ENCODE assay signal across 21 cellular contexts in genomic region chr1:100292711-100293110, GRCh38. TPM values are rescaled to one million over a fixed set of nuclear protein-coding genes. Genes with fewer than 3 reads are reported as not detected.
A peak's percentile ranks its signal among the peaks of the same experiment; 100 is the strongest.
DNase-seq lines count a peak whose midpoint lies in the region; ATAC-seq, FAIRE-seq and TF ChIP-seq lines count a peak whose summit lies in the region.
"Had no signal": no experiment of that assay in that cellular context is flagged by ENCODE, and none has a peak within 500 bp of the region (broad histone marks: within the 10 kb centered on the region; RNA-seq: fewer than 3 reads in every experiment).

No MANE protein-coding gene starts in this region.

- no peaks in the 10 kb centered on the region for H3K27me3 ChIP-seq in liver (ENCODE audit: control insufficient read depth in 4 of 4, insufficient read depth in 4 of 4, low read length in 3 of 4)
- no peaks in the 10 kb centered on the region for H3K27me3 ChIP-seq in HepG2 (ENCODE audit: control insufficient read depth in 1 of 2, insufficient read depth in 2 of 2, low read length in 2 of 2)
- no peaks in the 10 kb centered on the region for H3K27me3 ChIP-seq in astrocyte (ENCODE audit: insufficient read depth, low read length)
- H3K27me3 ChIP-seq: pancreas had no signal

- in situ Hi-C loops in HepG2 (cut with HindIII; ENCODE audit: extremely low pct_ligation_motif_present, low pct_unique_long_range_greater_than_20kb), result no loop called here

- H3K79me2 ChIP-seq in HepG2 (ENCODE audit: insufficient read depth, low read length), result no peaks in the 10 kb centered on the region
- H3K79me2 ChIP-seq in astrocyte (ENCODE audit: insufficient read depth, low read length), result no peaks in the 10 kb centered on the region

- no peaks in the 10 kb centered on the region for H3K27me3 Mint-ChIP-seq in astrocyte (ENCODE audit: low read depth, unreplicated experiment)
- H3K27me3 Mint-ChIP-seq: activated naive CD8-positive, alpha-beta T cell treated with anti-CD3 and anti-CD28 coated beads for 36 hours had no signal

- H3K27ac ChIP-seq in liver (ENCODE audit: low read depth in 1 of 2, low read length in 2 of 2) (no peak overlapping the region), HepG2 (ENCODE audit: extremely low read length, insufficient read depth, low read length) (no peak overlapping the region), astrocyte (ENCODE audit: low read depth, low read length) (no peak overlapping the region)
- H3K27ac ChIP-seq: pancreas had no signal

- WGBS in liver, result 58% methylated on average over 1 of the region's 1 CpG
- 100% methylated on average over 1 of the region's 1 CpG for WGBS in HepG2 (ENCODE audit: low lambda C conversion rate)

- no peaks in the 10 kb centered on the region for H3K4me1 ChIP-seq in liver (ENCODE audit: control insufficient read depth in 4 of 4, insufficient read depth in 4 of 4, low read length in 3 of 4)
- H3K4me1 ChIP-seq in HepG2 (ENCODE audit: insufficient read depth, low read length), result no peaks in the 10 kb centered on the region
- H3K4me1 ChIP-seq in astrocyte (ENCODE audit: insufficient read depth, low read length), result no peaks in the 10 kb centered on the region
- H3K4me1 ChIP-seq: pancreas had no signal

- BruUV-seq in HepG2 (replicated peaks; lab: Mats Ljungman, UMichigan), result no TSS peak

- no peaks in the 10 kb centered on the region for H3K4me1 Mint-ChIP-seq in astrocyte (ENCODE audit: low read depth, unreplicated experiment)

- TF ChIP-seq CTCF in liver (IDR thresholded peaks at IDR 0.05; ENCODE audit: low read depth, low read length, missing input control) (no peak), HepG2 (CRISPR knock-in tag; IDR thresholded peaks at IDR 0.05) (no peak), astrocyte (IDR thresholded peaks at IDR 0.05; ENCODE audit: insufficient read depth, low read depth, low read length) (no peak)

- CTCF ChIA-PET in HepG2 (lab: Yijun Ruan, JAX; ENCODE audit: low intra/inter-chr PET ratio, low total read pairs), result no interaction called here

- DNase-seq in HepG2 (ENCODE audit: low spot score) (no peak), astrocyte (ENCODE audit: low read depth) (peak; percentile 36), iris pigment epithelial cell (ENCODE audit: low read depth) (peak; percentile 73), SHP77 (lab: John Stamatoyannopoulos, UW) (no peak), NCI-H2171 treated with DMSO at 0.1 percent for 48 hours (lab: John Stamatoyannopoulos, UW) (no peak)
- DNase-seq: activated CD4-positive, alpha-beta T cell treated with anti-CD3 and anti-CD28 coated beads for 1 hour; activated naive CD8-positive, alpha-beta T cell treated with anti-CD3 and anti-CD28 coated beads for 36 hours; Calu3; effector CD4-positive, alpha-beta T cell; GF-D8; left colon; MV-4-11; NCI-H2029 treated with DMSO at 0.1 percent for 48 hours; NCI-H510A; pancreas; stimulated activated CD4-positive, alpha-beta T cell treated with anti-CD3 and anti-CD28 coated beads, Interleukin-4, amount 100 ng/mL, for 1 hour had no signal

- no peak for TF ChIP-seq RAD21 in liver (IDR thresholded peaks at IDR 0.05)
- no peak for TF ChIP-seq RAD21 in HepG2 (CRISPR knock-in tag; IDR thresholded peaks at IDR 0.05)

- H3K4me2 ChIP-seq in HepG2 (ENCODE audit: low read depth, low read length), result no peak overlapping the region
- H3K4me2 ChIP-seq in astrocyte (ENCODE audit: low read length), result no peak overlapping the region

- TF ChIP-seq EP300 in HepG2 (IDR thresholded peaks at IDR 0.05; ENCODE audit: low read depth in 2 of 2, low read length in 2 of 2) (no peak), HepG2 (CRISPR knock-in tag; IDR thresholded peaks at IDR 0.05; ENCODE audit: borderline replicate concordance) (no peak)

- H3K9me3 Mint-ChIP-seq in astrocyte (ENCODE audit: unreplicated experiment), result no peaks in the 10 kb centered on the region

- POLR2A ChIA-PET in HepG2 (lab: Yijun Ruan, JAX), result no interaction called here

- intact Hi-C loops in HepG2 (cut with micrococcal nuclease; ENCODE audit: unreplicated experiment), result no loop called here

- H3K4me3 ChIP-seq in liver (ENCODE audit: low read depth in 1 of 3, low read length in 3 of 3), result no peak overlapping the region
- H3K4me3 ChIP-seq in HepG2 (replicated peaks in 1 of 3; ENCODE audit: insufficient read depth in 1 of 3, low read depth in 2 of 3, low read length in 3 of 3), result no peak overlapping the region
- no peak overlapping the region for H3K4me3 ChIP-seq in astrocyte (ENCODE audit: insufficient read depth, low read depth, low read length)
- H3K4me3 ChIP-seq: pancreas had no signal

- no peak for TF ChIP-seq POLR2A in HepG2 (IDR thresholded peaks at IDR 0.05; ENCODE audit: insufficient read depth in 1 of 2, low read depth in 2 of 2, low read length in 2 of 2)

- no peak overlapping the region for H3K27ac Mint-ChIP-seq in astrocyte (ENCODE audit: unreplicated experiment)
- H3K27ac Mint-ChIP-seq: activated naive CD8-positive, alpha-beta T cell treated with anti-CD3 and anti-CD28 coated beads for 36 hours; T-helper 2 cell treated with Interferon-gamma antibody and Interleukin-4, amounts not matched to agents 5 μg/mL and 100 μg/mL, for 36 hours had no signal

- H2AFZ ChIP-seq in HepG2 (ENCODE audit: low read length) (no peak overlapping the region), astrocyte (ENCODE audit: low read depth, low read length) (no peak overlapping the region)

- FAIRE-seq in HepG2 (lab: Jason Lieb, UNC) (no peak), astrocyte (lab: Jason Lieb, UNC) (peak; percentile 43)
- FAIRE-seq: bronchial epithelial cell, pancreas had no signal

- ATAC-seq in HepG2 (no peak), GM18519 (IDR thresholded peaks at IDR 0.05; ENCODE audit: low FRiP score, unreplicated experiment) (no peak), HG02678 (IDR thresholded peaks at IDR 0.05; ENCODE audit: unreplicated experiment) (no peak)
- ATAC-seq: left colon, pancreas had no signal

- H3K9me3 ChIP-seq in liver (ENCODE audit: control insufficient read depth in 4 of 4, low read length in 3 of 4) (no peaks in the 10 kb centered on the region), HepG2 (ENCODE audit: low read length) (no peaks in the 10 kb centered on the region), astrocyte (ENCODE audit: insufficient read depth, low read depth, low read length) (no peaks in the 10 kb centered on the region)
- H3K9me3 ChIP-seq: pancreas had no signal

- H3K36me3 ChIP-seq in liver (ENCODE audit: control insufficient read depth in 4 of 4, insufficient read depth in 3 of 4, low read depth in 1 of 4, low read length in 3 of 4) (peaks cover 4 to 37% (median 29%) of the 10 kb centered on the region in 4 donors), HepG2 (replicated peaks in 1 of 2; ENCODE audit: control insufficient read depth in 1 of 2, insufficient read depth in 2 of 2, low read length in 2 of 2) (peaks cover 0 to 26% of the 10 kb centered on the region in 2 experiments; a peak in 3 of 5 replicates), astrocyte (ENCODE audit: insufficient read depth, low read length) (peaks cover 8% of the 10 kb centered on the region)

- H4K20me1 ChIP-seq in HepG2 (ENCODE audit: insufficient read depth, low read length) (no peaks in the 10 kb centered on the region), astrocyte (ENCODE audit: insufficient read depth, low read length) (no peaks in the 10 kb centered on the region)

- H3K4me3 Mint-ChIP-seq in astrocyte (ENCODE audit: unreplicated experiment), result no peak overlapping the region
- H3K4me3 Mint-ChIP-seq: activated naive CD8-positive, alpha-beta T cell treated with anti-CD3 and anti-CD28 coated beads for 36 hours; T-helper 2 cell treated with Interferon-gamma antibody and Interleukin-4, amounts not matched to agents 5 μg/mL and 100 μg/mL, for 36 hours had no signal

- no peak overlapping the region for H3K9ac ChIP-seq in liver (ENCODE audit: low read depth in 1 of 2, low read length in 2 of 2)
- no peak overlapping the region for H3K9ac ChIP-seq in HepG2 (ENCODE audit: insufficient read depth, low read depth, low read length)
- no peak overlapping the region for H3K9ac ChIP-seq in astrocyte (ENCODE audit: low read length)

- no peaks in the 10 kb centered on the region for H3K36me3 Mint-ChIP-seq in astrocyte (ENCODE audit: low read depth, unreplicated experiment)

RNA-seq across cellular contexts. Expression of gene RTCA, which starts 26.7 kb away (rescaled TPM):
- total RNA-seq in liver, result 10 to 100 TPM; 15.9 to 18.9 TPM
- 10 to 100 TPM; 11.2 to 14.3 TPM for polyA plus RNA-seq in liver
- total RNA-seq in HepG2 (2016; rRNA removed; fragmentation: Illumina TruSeq; extraction: Trizol), result 31.0 and 37.7 TPM in 2 replicates
- total RNA-seq in HepG2 (2016; cell fraction: cytosol; rRNA removed; fragmentation: Illumina TruSeq; extraction: Trizol; ENCODE audit: low read depth), result 7.0 and 7.1 TPM in 2 replicates
- 31.0 and 39.6 TPM in 2 replicates for total RNA-seq in HepG2 (2016; cell fraction: insoluble cytoplasmic fraction; rRNA removed; fragmentation: Illumina TruSeq; extraction: Trizol)
- 21.0 and 21.2 TPM in 2 replicates for total RNA-seq in HepG2 (2016; cell fraction: membrane; rRNA removed; fragmentation: Illumina TruSeq; extraction: Trizol)
- 25.1 and 25.3 TPM in 2 replicates for total RNA-seq in HepG2 (2016; cell fraction: nucleus; rRNA removed; fragmentation: Illumina TruSeq; extraction: Trizol)
- 19.3 and 22.7 TPM in 2 replicates for polyA plus RNA-seq in HepG2 (2011; rRNA removed)
- polyA plus RNA-seq in HepG2 (2011; cell fraction: cytosol; rRNA removed), result 10.1 and 13.4 TPM in 2 replicates
- polyA plus RNA-seq in HepG2 (2011; cell fraction: nucleus; rRNA removed), result 7.0 and 9.6 TPM in 2 replicates
- polyA plus RNA-seq in HepG2 (2012), result 21.3 and 28.6 TPM in 2 replicates
- 11.0 and 11.6 TPM in 2 replicates for polyA plus RNA-seq in HepG2 (2016; cell fraction: cytosol; fragmentation: Illumina TruSeq; extraction: Trizol; ENCODE audit: low read depth)
- 50.8 and 50.9 TPM in 2 replicates for polyA plus RNA-seq in HepG2 (2016; cell fraction: insoluble cytoplasmic fraction; fragmentation: Illumina TruSeq; extraction: Trizol; ENCODE audit: low read depth)
- polyA plus RNA-seq in HepG2 (2016; cell fraction: membrane; fragmentation: Illumina TruSeq; extraction: Trizol; ENCODE audit: low read depth), result 21.7 and 22.9 TPM in 2 replicates
- 30.3 and 32.0 TPM in 2 replicates for polyA plus RNA-seq in HepG2 (2016; cell fraction: nucleus; fragmentation: Illumina TruSeq; extraction: Trizol; ENCODE audit: insufficient read depth, low read depth)
- polyA minus RNA-seq in HepG2 (2011; rRNA and poly(A)+ RNA removed; ENCODE audit: low replicate concordance), result 8.7 and 11.8 TPM in 2 replicates
- polyA minus RNA-seq in HepG2 (2011; cell fraction: cytosol; rRNA and poly(A)+ RNA removed), result 11.2 and 11.9 TPM in 2 replicates
- 31.8 TPM in 2 replicates for polyA minus RNA-seq in HepG2 (2011; cell fraction: nucleus; rRNA and poly(A)+ RNA removed)
- total RNA-seq in astrocyte, result 73.9 and 78.0 TPM in 2 replicates

RNA-seq across cellular contexts. Expression of gene DBT, which starts 43.1 kb away (rescaled TPM):
- total RNA-seq in liver (10 to 100 TPM in 1 of 2 donors, 1 to 10 TPM in 1; 9.8 to 10.7 TPM), HepG2 (2016; rRNA removed; fragmentation: Illumina TruSeq; extraction: Trizol) (10.2 and 15.8 TPM in 2 replicates), astrocyte (14.2 and 14.7 TPM in 2 replicates)
- polyA plus RNA-seq in liver (1 to 10 TPM; 7.7 to 8.5 TPM), HepG2 (2011; rRNA removed) (3.3 and 4.2 TPM in 2 replicates)
- total RNA-seq in HepG2 (2016; cell fraction: cytosol; rRNA removed; fragmentation: Illumina TruSeq; extraction: Trizol; ENCODE audit: low read depth), result 1.3 and 1.4 TPM in 2 replicates
- 9.3 and 15.0 TPM in 2 replicates for total RNA-seq in HepG2 (2016; cell fraction: insoluble cytoplasmic fraction; rRNA removed; fragmentation: Illumina TruSeq; extraction: Trizol)
- 1.9 and 3.0 TPM in 2 replicates for total RNA-seq in HepG2 (2016; cell fraction: membrane; rRNA removed; fragmentation: Illumina TruSeq; extraction: Trizol)
- total RNA-seq in HepG2 (2016; cell fraction: nucleus; rRNA removed; fragmentation: Illumina TruSeq; extraction: Trizol), result 10.4 and 13.2 TPM in 2 replicates
- 1.3 and 2.1 TPM in 2 replicates for polyA plus RNA-seq in HepG2 (2011; cell fraction: cytosol; rRNA removed)
- polyA plus RNA-seq in HepG2 (2011; cell fraction: nucleus; rRNA removed), result 1.00 and 1.3 TPM in 2 replicates
- 5.7 and 8.7 TPM in 2 replicates for polyA plus RNA-seq in HepG2 (2012)
- 0.31 and 0.46 TPM in 2 replicates for polyA plus RNA-seq in HepG2 (2016; cell fraction: cytosol; fragmentation: Illumina TruSeq; extraction: Trizol; ENCODE audit: low read depth)
- polyA plus RNA-seq in HepG2 (2016; cell fraction: insoluble cytoplasmic fraction; fragmentation: Illumina TruSeq; extraction: Trizol; ENCODE audit: low read depth), result 6.5 and 7.6 TPM in 2 replicates
- 1.00 and 1.1 TPM in 2 replicates for polyA plus RNA-seq in HepG2 (2016; cell fraction: membrane; fragmentation: Illumina TruSeq; extraction: Trizol; ENCODE audit: low read depth)
- 5.0 TPM in 2 replicates for polyA plus RNA-seq in HepG2 (2016; cell fraction: nucleus; fragmentation: Illumina TruSeq; extraction: Trizol; ENCODE audit: insufficient read depth, low read depth)
- 4.5 and 5.8 TPM in 2 replicates for polyA minus RNA-seq in HepG2 (2011; rRNA and poly(A)+ RNA removed; ENCODE audit: low replicate concordance)
- polyA minus RNA-seq in HepG2 (2011; cell fraction: cytosol; rRNA and poly(A)+ RNA removed), result 2.6 and 2.7 TPM in 2 replicates
- 16.3 and 16.9 TPM in 2 replicates for polyA minus RNA-seq in HepG2 (2011; cell fraction: nucleus; rRNA and poly(A)+ RNA removed)

RNA-seq across cellular contexts. Expression of gene CDC14A, which starts 59.6 kb away (rescaled TPM):
- total RNA-seq in liver (1 to 10 TPM; 3.6 to 4.1 TPM), HepG2 (2016; rRNA removed; fragmentation: Illumina TruSeq; extraction: Trizol) (3.3 and 4.9 TPM in 2 replicates), astrocyte (4.9 and 6.3 TPM in 2 replicates)
- polyA plus RNA-seq in liver (1 to 10 TPM in 1 of 2 donors, under 1 TPM in 1; 0.39 to 1.7 TPM), HepG2 (2011; rRNA removed) (2.4 and 2.8 TPM in 2 replicates)
- 1.9 and 2.0 TPM in 2 replicates for total RNA-seq in HepG2 (2016; cell fraction: cytosol; rRNA removed; fragmentation: Illumina TruSeq; extraction: Trizol; ENCODE audit: low read depth)
- total RNA-seq in HepG2 (2016; cell fraction: insoluble cytoplasmic fraction; rRNA removed; fragmentation: Illumina TruSeq; extraction: Trizol), result 2.9 and 4.9 TPM in 2 replicates
- total RNA-seq in HepG2 (2016; cell fraction: membrane; rRNA removed; fragmentation: Illumina TruSeq; extraction: Trizol), result 1.7 and 2.1 TPM in 2 replicates
- 11.3 and 12.9 TPM in 2 replicates for total RNA-seq in HepG2 (2016; cell fraction: nucleus; rRNA removed; fragmentation: Illumina TruSeq; extraction: Trizol)
- polyA plus RNA-seq in HepG2 (2011; cell fraction: cytosol; rRNA removed), result 1.4 and 1.9 TPM in 2 replicates
- polyA plus RNA-seq in HepG2 (2011; cell fraction: nucleus; rRNA removed), result 3.7 TPM in 2 replicates
- polyA plus RNA-seq in HepG2 (2012), result 1.8 and 2.5 TPM in 2 replicates
- 0.10 and 0.17 TPM in 2 replicates for polyA plus RNA-seq in HepG2 (2016; cell fraction: cytosol; fragmentation: Illumina TruSeq; extraction: Trizol; ENCODE audit: low read depth)
- 2.7 and 3.1 TPM in 2 replicates for polyA plus RNA-seq in HepG2 (2016; cell fraction: insoluble cytoplasmic fraction; fragmentation: Illumina TruSeq; extraction: Trizol; ENCODE audit: low read depth)
- polyA plus RNA-seq in HepG2 (2016; cell fraction: membrane; fragmentation: Illumina TruSeq; extraction: Trizol; ENCODE audit: low read depth), result 0.52 and 0.74 TPM in 2 replicates
- 4.3 and 5.8 TPM in 2 replicates for polyA plus RNA-seq in HepG2 (2016; cell fraction: nucleus; fragmentation: Illumina TruSeq; extraction: Trizol; ENCODE audit: insufficient read depth, low read depth)
- polyA minus RNA-seq in HepG2 (2011; rRNA and poly(A)+ RNA removed; ENCODE audit: low replicate concordance), result 1.9 and 2.2 TPM in 2 replicates
- 3.2 and 4.2 TPM in 2 replicates for polyA minus RNA-seq in HepG2 (2011; cell fraction: cytosol; rRNA and poly(A)+ RNA removed)
- polyA minus RNA-seq in HepG2 (2011; cell fraction: nucleus; rRNA and poly(A)+ RNA removed), result 27.4 and 27.6 TPM in 2 replicates

Comparison
In these comparisons a context has a peak if more than half of its experiments do, and no peak if none do; other contexts are left out.
1. DNase-seq: peak in astrocyte (single experiment) and iris pigment epithelial cell (single experiment); none in HepG2 (single experiment), SHP77 (0 of 2) and NCI-H2171 treated with DMSO at 0.1 percent for 48 hours (single experiment).